ENCODE assay signal across 2 cellular contexts in genomic region chr5:80300125-80300524, GRCh38.
TF ChIP-seq lines count a peak whose summit lies in the region.

No MANE protein-coding gene starts in this region.

TF ChIP-seq in K562, 482 proteins besides CTCF, POLR2A, EP300 and RAD21:
- no peak for TF ChIP-seq NCOA1 (IDR thresholded peaks at IDR 0.05; ENCODE audit: low read depth)
- TF ChIP-seq PTRF (tag; IDR thresholded peaks at IDR 0.05): no peak
- no peak for TF ChIP-seq CEBPB (tag; IDR thresholded peaks at IDR 0.05)
- TF ChIP-seq KDM4B (IDR thresholded peaks at IDR 0.05; ENCODE audit: borderline replicate concordance in 2 of 2, low read depth in 1 of 2): no peak
- no peak for TF ChIP-seq PHF20 (IDR thresholded peaks at IDR 0.05; ENCODE audit: partially characterized antibody)
- no peak for TF ChIP-seq CBFA2T3 (IDR thresholded peaks at IDR 0.05)
- TF ChIP-seq MXI1 (IDR thresholded peaks at IDR 0.05; ENCODE audit: low read depth, low read length): no peak
- TF ChIP-seq BCOR (IDR thresholded peaks at IDR 0.05): no peak

TF ChIP-seq in H1, 55 proteins besides CTCF, POLR2A, EP300 and RAD21:
- TF ChIP-seq CBX8 (IDR thresholded peaks at IDR 0.05; ENCODE audit: borderline replicate concordance, low read depth, low read length) (no peak), ASH2L (IDR thresholded peaks at IDR 0.05; ENCODE audit: low read length) (no peak), JUND (IDR thresholded peaks at IDR 0.05; ENCODE audit: low read length) (no peak), BACH1 (IDR thresholded peaks at IDR 0.05; ENCODE audit: low read length) (no peak), MAFK (IDR thresholded peaks at IDR 0.05; ENCODE audit: low read depth, low read length) (no peak), SP2 (IDR thresholded peaks at IDR 0.05; ENCODE audit: low read length) (no peak), NANOG (IDR thresholded peaks at IDR 0.05; ENCODE audit: insufficient read depth, low read depth, low read length, poor library complexity, severe bottlenecking) (no peak), MAX (IDR thresholded peaks at IDR 0.05) (no peak), RNF2 (IDR thresholded peaks at IDR 0.05; ENCODE audit: borderline replicate concordance, low read depth, low read length, missing control alignments, poor library complexity, severe bottlenecking) (no peak), HDAC2 (IDR thresholded peaks at IDR 0.05; ENCODE audit: borderline replicate concordance in 1 of 2, low read depth in 2 of 2, low read length in 2 of 2) (no peak)
TF ChIP-seq in H1: peak in this region for 0.
